Comparison of ENCODE assay signal across 9 cellular contexts in the genomic region with DNA sequence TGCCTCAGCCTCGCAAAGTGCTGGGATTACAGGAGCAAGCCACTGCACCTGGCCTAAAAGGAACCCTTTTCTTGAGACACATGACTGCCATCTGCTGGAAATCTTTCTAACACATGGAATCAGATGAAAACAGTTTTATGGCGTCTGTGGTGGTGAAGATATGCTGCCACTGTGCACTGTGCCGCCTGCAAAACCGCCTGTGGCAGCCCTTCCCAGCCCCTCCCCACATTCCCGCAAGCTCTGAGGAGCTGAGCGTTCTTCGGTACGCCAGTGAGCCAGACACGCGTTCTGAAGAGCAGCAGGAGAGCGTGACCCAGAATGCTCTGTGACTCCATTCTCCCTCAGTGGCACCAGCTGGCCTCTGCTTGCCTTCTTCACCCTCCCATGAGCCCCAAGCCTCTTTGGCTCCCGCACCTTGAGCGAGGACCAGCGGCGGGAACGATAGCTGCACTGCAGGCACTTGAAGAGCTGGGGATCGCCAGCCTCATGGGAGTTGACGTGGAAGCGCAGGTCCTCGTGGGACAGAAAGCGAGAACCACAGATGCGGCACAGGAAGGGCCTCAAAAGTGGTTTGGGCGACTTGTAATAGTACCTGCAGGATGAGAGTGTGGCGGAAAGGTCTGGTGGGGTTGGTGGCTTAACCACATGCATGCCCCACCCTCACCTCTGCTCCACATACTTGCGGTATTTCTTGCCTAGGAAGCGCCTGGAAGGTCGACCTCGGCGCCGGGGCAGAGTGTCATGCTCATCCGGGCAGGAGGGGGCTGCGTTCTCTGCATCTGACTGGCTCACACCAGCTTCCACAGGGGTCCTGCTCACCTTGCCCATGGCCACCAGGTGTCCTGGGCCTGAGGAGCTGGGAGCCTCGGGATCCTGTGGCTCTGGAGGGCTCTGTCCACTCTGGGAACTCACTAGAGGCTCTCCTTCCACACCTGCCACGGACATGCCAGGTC. TPM values are rescaled to one million over a fixed set of nuclear protein-coding genes. Genes with fewer than 3 reads are reported as not detected.
DNase-seq lines count a peak whose midpoint lies in the region; ATAC-seq and TF ChIP-seq lines count a peak whose summit lies in the region.
"Had no signal": no experiment of that assay in that cellular context is flagged by ENCODE, and none has a peak within 500 bp of the region (broad histone marks: within the 10 kb centered on the region; RNA-seq: fewer than 3 reads in every experiment).

No MANE protein-coding gene starts in this region.

- H3K4me1 Mint-ChIP-seq in CD14-positive monocyte: peaks cover under 1% of the 10 kb centered on the region
- H3K4me1 Mint-ChIP-seq in activated T-cell treated with anti-CD3 and anti-CD28 coated beads, Interleukin-2, amount 50 U/mL, for 24 hours (ENCODE audit: low read depth): peaks cover 8% of the 10 kb centered on the region

- intact Hi-C loops in CD14-positive monocyte (cut with micrococcal nuclease) (loop anchor here (2.0 to 5.0 kb wide), 2 partner anchors 161 to 165 kb away; no protein-coding TSS in a partner anchor), esophagus muscularis mucosa (cut with DNase I) (no loop called here), sigmoid colon (cut with DNase I) (no loop called here)

- H3K4me3 ChIP-seq in esophagus muscularis mucosa (no peak overlapping the region), sigmoid colon (no peak overlapping the region)

- WGBS in esophagus muscularis mucosa: 81% methylated on average over 34 of the region's 34 CpGs
- WGBS in sigmoid colon, 2 donors: 74 to 81% methylated on average over 34 of the region's 34 CpGs

- peaks cover 0 to 3% (median 0%) of the 10 kb centered on the region in 7 donors for H3K9me3 Mint-ChIP-seq in CD14-positive monocyte
- H3K9me3 Mint-ChIP-seq in activated T-cell treated with anti-CD3 and anti-CD28 coated beads, Interleukin-2, amount 50 U/mL, for 24 hours: no peaks in the 10 kb centered on the region
- H3K9me3 Mint-ChIP-seq: stimulated activated naive CD8-positive, alpha-beta T cell treated with anti-CD3 and anti-CD28 coated beads, Interleukin-15, Interleukin-2, amounts not matched to agents 100 ng/mL and 50 ng/mL, for 24 hours had no signal

- H3K27ac Mint-ChIP-seq in CD14-positive monocyte: peak overlapping the region in 4 of 7 donors; percentile 4 to 51 (median 23)
- H3K27ac Mint-ChIP-seq in activated T-cell treated with anti-CD3 and anti-CD28 coated beads, Interleukin-2, amount 50 U/mL, for 24 hours: no peak overlapping the region
- H3K27ac Mint-ChIP-seq: stimulated activated naive CD8-positive, alpha-beta T cell treated with anti-CD3 and anti-CD28 coated beads, Interleukin-15, Interleukin-2, amounts not matched to agents 100 ng/mL and 50 ng/mL, for 24 hours had no signal

- peaks cover 0 to 2% (median 0%) of the 10 kb centered on the region in 3 donors for H3K27me3 Mint-ChIP-seq in CD14-positive monocyte (ENCODE audit: low read depth in 3 of 3)
- H3K27me3 Mint-ChIP-seq in activated T-cell treated with anti-CD3 and anti-CD28 coated beads, Interleukin-2, amount 50 U/mL, for 24 hours: no peaks in the 10 kb centered on the region
- H3K27me3 Mint-ChIP-seq: stimulated activated naive CD8-positive, alpha-beta T cell treated with anti-CD3 and anti-CD28 coated beads, Interleukin-15, Interleukin-2, amounts not matched to agents 100 ng/mL and 50 ng/mL, for 24 hours had no signal

- TF ChIP-seq CTCF in CD14-positive monocyte (IDR thresholded peaks at IDR 0.05) (peak; percentile 40), esophagus muscularis mucosa (IDR thresholded peaks at IDR 0.05) (peak in 2 of 3 experiments; percentile 9 to 36), sigmoid colon (IDR thresholded peaks at IDR 0.05) (peak in 2 of 4 experiments; percentile 16 to 22)

- H3K27ac ChIP-seq in esophagus muscularis mucosa (replicated peaks in 1 of 4) (no peak overlapping the region), sigmoid colon (no peak overlapping the region)

- H3K4me1 ChIP-seq in esophagus muscularis mucosa (peaks cover 0 to 3% (median under 1%) of the 10 kb centered on the region in 4 donors), sigmoid colon (no peaks in the 10 kb centered on the region)

- ATAC-seq in GM21515 (IDR thresholded peaks at IDR 0.05; ENCODE audit: unreplicated experiment): no peak

- no peak overlapping the region for H3K4me3 Mint-ChIP-seq in CD14-positive monocyte
- no peak overlapping the region for H3K4me3 Mint-ChIP-seq in activated T-cell treated with anti-CD3 and anti-CD28 coated beads, Interleukin-2, amount 50 U/mL, for 24 hours
- H3K4me3 Mint-ChIP-seq: stimulated activated naive CD8-positive, alpha-beta T cell treated with anti-CD3 and anti-CD28 coated beads, Interleukin-15, Interleukin-2, amounts not matched to agents 100 ng/mL and 50 ng/mL, for 24 hours had no signal

- no peak for TF ChIP-seq POLR2A in esophagus muscularis mucosa (IDR thresholded peaks at IDR 0.05; ENCODE audit: low read depth)
- no peak for TF ChIP-seq POLR2A in sigmoid colon (IDR thresholded peaks at IDR 0.05)

- peaks cover 85 to 99% of the 10 kb centered on the region in 2 donors for H3K36me3 Mint-ChIP-seq in CD14-positive monocyte
- H3K36me3 Mint-ChIP-seq in activated T-cell treated with anti-CD3 and anti-CD28 coated beads, Interleukin-2, amount 50 U/mL, for 24 hours (ENCODE audit: low read depth): peaks cover 92% of the 10 kb centered on the region

- H3K27me3 ChIP-seq in esophagus muscularis mucosa: no peaks in the 10 kb centered on the region
- H3K27me3 ChIP-seq in sigmoid colon: no peaks in the 10 kb centered on the region

- H3K36me3 ChIP-seq in esophagus muscularis mucosa (peaks cover 88 to 100% (median 100%) of the 10 kb centered on the region in 4 donors), sigmoid colon (peaks cover 55 to 100% (median 92%) of the 10 kb centered on the region in 4 donors)

- DNase-seq in CD14-positive monocyte (ENCODE audit: low spot score): peak; percentile 34
- DNase-seq in HCEC 1CT: peak; percentile 29
- peak; percentile 70 for DNase-seq in OCI-M1 (lab: John Stamatoyannopoulos, UW)
- DNase-seq in esophagus muscularis mucosa (ENCODE audit: extremely low spot score): no peak
- DNase-seq in sigmoid colon: peak; percentile 58
- no peak for DNase-seq in activated T-cell treated with anti-CD3 and anti-CD28 coated beads, Interleukin-2, amount 50 U/mL, for 24 hours
- no peak for DNase-seq in stimulated activated CD4-positive, alpha-beta T cell treated with anti-CD3 and anti-CD28 coated beads, Interleukin-2, amount 100 ng/mL, for 48 hours

- H3K9me3 ChIP-seq in esophagus muscularis mucosa (no peaks in the 10 kb centered on the region), sigmoid colon (no peaks in the 10 kb centered on the region)

- TF ChIP-seq EP300 in esophagus muscularis mucosa (IDR thresholded peaks at IDR 0.05): no peak
- no peak for TF ChIP-seq EP300 in sigmoid colon (IDR thresholded peaks at IDR 0.05)

RNA-seq across cellular contexts. Expression of gene ZNF335, which starts 8.7 kb away (rescaled TPM):
- 1 to 10 TPM; 2.7 to 3.1 TPM for polyA plus RNA-seq in CD14-positive monocyte
- 10 to 100 TPM; 12.9 to 19.0 (median 15.3) TPM for total RNA-seq in esophagus muscularis mucosa
- 10 to 100 TPM; 12.0 to 24.4 (median 14.9) TPM for total RNA-seq in sigmoid colon
- polyA plus RNA-seq in sigmoid colon: 10 to 100 TPM in 1 of 3 donors, 1 to 10 TPM in 2; 5.4 to 17.1 (median 5.5) TPM

RNA-seq across cellular contexts. Expression of gene PCIF1, which starts 28.9 kb away (rescaled TPM):
- polyA plus RNA-seq in CD14-positive monocyte: 10 to 100 TPM; 50.4 to 54.9 TPM
- 10 to 100 TPM; 35.3 to 51.2 (median 37.2) TPM for total RNA-seq in esophagus muscularis mucosa
- total RNA-seq in sigmoid colon: 10 to 100 TPM; 31.4 to 39.3 (median 32.5) TPM
- polyA plus RNA-seq in sigmoid colon: 10 to 100 TPM; 26.4 to 37.8 (median 27.2) TPM

RNA-seq across cellular contexts. Expression of gene MMP9, which starts 45.4 kb away (rescaled TPM):
- 1 to 10 TPM in 1 of 2 donors, under 1 TPM in 1; 0.88 to 1.6 TPM for polyA plus RNA-seq in CD14-positive monocyte
- total RNA-seq in esophagus muscularis mucosa: 1 to 10 TPM in 1 of 4 donors, under 1 TPM in 3; 0.11 to 6.5 (median 0.63) TPM
- total RNA-seq in sigmoid colon: under 1 TPM in 1 of 4 donors, not detected in 3; 0.27 TPM
- polyA plus RNA-seq in sigmoid colon: 10 to 100 TPM in 1 of 3 donors, 1 to 10 TPM in 1, under 1 TPM in 1; 0.60 to 27.1 (median 2.5) TPM

RNA-seq across cellular contexts. Expression of gene PLTP, which starts 51.4 kb away (rescaled TPM):
- polyA plus RNA-seq in CD14-positive monocyte: 1 to 10 TPM; 2.9 to 3.0 TPM
- 100 to 1,000 TPM; 109 to 342 (median 176) TPM for total RNA-seq in esophagus muscularis mucosa
- 100 to 1,000 TPM in 3 of 4 donors, 10 to 100 TPM in 1; 68.7 to 296 (median 156) TPM for total RNA-seq in sigmoid colon
- 10 to 100 TPM; 36.6 to 52.0 (median 47.4) TPM for polyA plus RNA-seq in sigmoid colon

Comparison
In these comparisons a context has a peak if more than half of its experiments do, and no peak if none do; other contexts are left out.
1. DNase-seq: peak in CD14-positive monocyte (single experiment), HCEC 1CT (single experiment), OCI-M1 (single experiment) and sigmoid colon (single experiment); none in esophagus muscularis mucosa (single experiment), activated T-cell treated with anti-CD3 and anti-CD28 coated beads, Interleukin-2, amount 50 U/mL, for 24 hours (single experiment) and stimulated activated CD4-positive, alpha-beta T cell treated with anti-CD3 and anti-CD28 coated beads, Interleukin-2, amount 100 ng/mL, for 48 hours (0 of 2).
2. intact Hi-C loops: an anchor here in CD14-positive monocyte (2.0 to 5.0 kb wide); none called in esophagus muscularis mucosa and sigmoid colon.